In the genomic region with DNA sequence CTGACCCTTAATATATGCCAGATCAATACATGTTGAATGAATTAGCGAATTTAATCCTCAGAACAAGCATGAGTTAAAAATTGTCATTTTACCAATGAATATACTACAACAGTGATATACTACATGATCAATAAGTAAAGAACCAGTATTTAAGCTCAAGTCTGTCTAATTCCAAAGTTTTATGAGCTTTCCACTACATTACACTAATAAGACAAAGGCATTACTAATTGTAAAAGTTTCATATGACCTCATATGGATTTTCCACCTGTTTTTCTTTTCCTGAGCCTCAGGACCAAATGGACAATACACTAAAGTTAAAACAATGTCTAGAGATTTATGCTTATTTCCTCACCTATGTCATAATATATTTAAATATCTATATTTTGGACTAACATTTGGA, we compare ENCODE assay signal across 29 cellular contexts.
DNase-seq lines count a peak whose midpoint lies in the region; ATAC-seq, FAIRE-seq and TF ChIP-seq lines count a peak whose summit lies in the region.
"Had no signal": no experiment of that assay in that cellular context is flagged by ENCODE, and none has a peak within 500 bp of the region (broad histone marks: within the 10 kb centered on the region; RNA-seq: fewer than 3 reads in every experiment).

No MANE protein-coding gene starts in this region.

- no peaks in the 10 kb centered on the region for H4K20me1 ChIP-seq in astrocyte (ENCODE audit: insufficient read depth, low read length)

- H3K4me3 Mint-ChIP-seq in astrocyte (ENCODE audit: unreplicated experiment) = no peak overlapping the region
- H3K4me3 Mint-ChIP-seq in nephron = peak overlapping the region in 2 of 3 experiments; percentile 9 to 21
- H3K4me3 Mint-ChIP-seq: activated CD8-positive, alpha-beta memory T cell treated with anti-CD3 and anti-CD28 coated beads, Interleukin-2, amount 10 ng/mL, durations not matched to agents 7 days and 5 days; activated naive CD8-positive, alpha-beta T cell treated with anti-CD3 and anti-CD28 coated beads, Interleukin-2, amount 50 U/mL, for 24 hours; CD4-positive, alpha-beta T cell; central memory CD8-positive, alpha-beta T cell; naive B cell; stimulated activated effector memory CD8-positive, alpha-beta T cell treated with anti-CD3 and anti-CD28 coated beads, Interleukin-12 subunit alpha, Interleukin-12 subunit beta, amount 100 ng/mL, for 72 hours; T-helper 17 cell; type B pancreatic cell had no signal

- no peaks in the 10 kb centered on the region for H3K27me3 ChIP-seq in astrocyte (ENCODE audit: insufficient read depth, low read length)
- H3K27me3 ChIP-seq: esophagus muscularis mucosa, left lung had no signal

- peaks cover 43% of the 10 kb centered on the region for H3K4me1 ChIP-seq in astrocyte (ENCODE audit: insufficient read depth, low read length)
- H3K4me1 ChIP-seq in mucosa of descending colon (ENCODE audit: low read depth) = no peaks in the 10 kb centered on the region

- peak; percentile 20 for FAIRE-seq in astrocyte (lab: Jason Lieb, UNC)
- FAIRE-seq: A204.1, islet of Langerhans, TTC549 had no signal

- no peak for ATAC-seq in mucosa of descending colon
- ATAC-seq in HG02678 (IDR thresholded peaks at IDR 0.05; ENCODE audit: unreplicated experiment) = no peak
- ATAC-seq: activated CD8-positive, alpha-beta memory T cell treated with anti-CD3 and anti-CD28 coated beads, Interleukin-2, amount 10 ng/mL, durations not matched to agents 7 days and 5 days; activated naive CD8-positive, alpha-beta T cell treated with anti-CD3 and anti-CD28 coated beads, Interleukin-2, amount 50 U/mL, for 24 hours; left lung; stimulated activated effector memory CD8-positive, alpha-beta T cell treated with anti-CD3 and anti-CD28 coated beads, Interleukin-12 subunit alpha, Interleukin-12 subunit beta, amount 100 ng/mL, for 72 hours; T-helper 17 cell had no signal

- no peaks in the 10 kb centered on the region for H3K79me2 ChIP-seq in astrocyte (ENCODE audit: insufficient read depth, low read length)

- TF ChIP-seq CTCF in 22Rv1 (IDR thresholded peaks at IDR 0.05) = no peak
- no peak for TF ChIP-seq CTCF in astrocyte (IDR thresholded peaks at IDR 0.05; ENCODE audit: insufficient read depth, low read depth, low read length)
- TF ChIP-seq CTCF in nephron (IDR thresholded peaks at IDR 0.05; ENCODE audit: unreplicated experiment in 3 of 3) = no peak
- TF ChIP-seq CTCF in mucosa of descending colon (IDR thresholded peaks at IDR 0.05) = no peak

- peak overlapping the region; percentile 69 for H3K4me2 ChIP-seq in astrocyte (ENCODE audit: low read length)

- H3K9me3 Mint-ChIP-seq in astrocyte (ENCODE audit: unreplicated experiment) = no peaks in the 10 kb centered on the region
- no peaks in the 10 kb centered on the region for H3K9me3 Mint-ChIP-seq in nephron
- H3K9me3 Mint-ChIP-seq: activated naive CD8-positive, alpha-beta T cell treated with anti-CD3 and anti-CD28 coated beads, Interleukin-2, amount 50 U/mL, for 24 hours; CD4-positive, alpha-beta T cell; central memory CD8-positive, alpha-beta T cell; naive B cell; stimulated activated effector memory CD8-positive, alpha-beta T cell treated with anti-CD3 and anti-CD28 coated beads, Interleukin-12 subunit alpha, Interleukin-12 subunit beta, amount 100 ng/mL, for 72 hours; type B pancreatic cell had no signal

- H3K27ac ChIP-seq in 22Rv1 (peak overlapping the region; percentile 56), astrocyte (ENCODE audit: low read depth, low read length) (peak overlapping the region; percentile 73)
- H3K27ac ChIP-seq: esophagus muscularis mucosa, left lung had no signal

- no peaks in the 10 kb centered on the region for H3K36me3 Mint-ChIP-seq in astrocyte (ENCODE audit: low read depth, unreplicated experiment)
- H3K36me3 Mint-ChIP-seq in nephron (ENCODE audit: low read depth) = peaks cover 11% of the 10 kb centered on the region

- H3K27ac Mint-ChIP-seq in astrocyte (ENCODE audit: unreplicated experiment) (no peak overlapping the region), nephron (peak overlapping the region; percentile 82 to 91 (median 83))
- H3K27ac Mint-ChIP-seq: activated CD8-positive, alpha-beta memory T cell treated with anti-CD3 and anti-CD28 coated beads, Interleukin-2, amount 10 ng/mL, durations not matched to agents 7 days and 5 days; activated naive CD8-positive, alpha-beta T cell treated with anti-CD3 and anti-CD28 coated beads, Interleukin-2, amount 50 U/mL, for 24 hours; CD4-positive, alpha-beta T cell; naive B cell; stimulated activated effector memory CD8-positive, alpha-beta T cell treated with anti-CD3 and anti-CD28 coated beads, Interleukin-12 subunit alpha, Interleukin-12 subunit beta, amount 100 ng/mL, for 72 hours; T-helper 17 cell; type B pancreatic cell had no signal

- H3K36me3 ChIP-seq in astrocyte (ENCODE audit: insufficient read depth, low read length) (no peaks in the 10 kb centered on the region), mucosa of descending colon (ENCODE audit: low read depth) (no peaks in the 10 kb centered on the region)

- H3K9ac ChIP-seq in astrocyte (ENCODE audit: low read length) = peak overlapping the region; percentile 58

- DNase-seq in M059J (ENCODE audit: low read depth) (peak; percentile 9), astrocyte (ENCODE audit: low read depth) (no peak), mucosa of descending colon (no peak), NCI-H446 treated with DMSO at 0.1 percent for 48 hours (lab: John Stamatoyannopoulos, UW) (no peak)
- no peak for DNase-seq in stimulated activated naive CD4-positive, alpha-beta T cell (lab: John Stamatoyannopoulos, UW)
- DNase-seq: activated CD4-positive, alpha-beta T cell treated with anti-CD3 and anti-CD28 coated beads, Interleukin-2, amount 50 U/mL, for 4 hours; activated CD8-positive, alpha-beta memory T cell treated with anti-CD3 and anti-CD28 coated beads, Interleukin-2, amount 10 ng/mL, durations not matched to agents 7 days and 5 days; activated naive CD4-positive, alpha-beta T cell; activated naive CD8-positive, alpha-beta T cell treated with anti-CD3 and anti-CD28 coated beads, Interleukin-2, amount 50 U/mL, for 24 hours; activated T-cell treated with anti-CD3 and anti-CD28 coated beads, Interleukin-2, amount 50 U/mL, for 48 hours; CD4-positive, alpha-beta T cell; H7; Karpas-422; left lung; MV-4-11; naive B cell; NCI-H82; occipital lobe; T-helper 17 cell had no signal

- H3K4me3 ChIP-seq in astrocyte (ENCODE audit: insufficient read depth, low read depth, low read length) (peak overlapping the region; percentile 19), mucosa of descending colon (no peak overlapping the region)
- H3K4me3 ChIP-seq: esophagus muscularis mucosa, left lung had no signal

- H3K9me3 ChIP-seq in astrocyte (ENCODE audit: insufficient read depth, low read depth, low read length) = no peaks in the 10 kb centered on the region
- H3K9me3 ChIP-seq in mucosa of descending colon = no peaks in the 10 kb centered on the region
- H3K9me3 ChIP-seq: esophagus muscularis mucosa, left lung had no signal

- H2AFZ ChIP-seq in astrocyte (ENCODE audit: low read depth, low read length) = no peak overlapping the region

- H3K27me3 Mint-ChIP-seq in astrocyte (ENCODE audit: low read depth, unreplicated experiment) (no peaks in the 10 kb centered on the region), nephron (ENCODE audit: low read depth) (no peaks in the 10 kb centered on the region)
- H3K27me3 Mint-ChIP-seq: activated CD8-positive, alpha-beta memory T cell treated with anti-CD3 and anti-CD28 coated beads, Interleukin-2, amount 10 ng/mL, durations not matched to agents 7 days and 5 days; activated naive CD8-positive, alpha-beta T cell treated with anti-CD3 and anti-CD28 coated beads, Interleukin-2, amount 50 U/mL, for 24 hours; CD4-positive, alpha-beta T cell; central memory CD8-positive, alpha-beta T cell; naive B cell; T-helper 17 cell; type B pancreatic cell had no signal

- intact Hi-C loops in mucosa of descending colon (cut with DNase I, micrococcal nuclease) = no loop called here

- H3K4me1 Mint-ChIP-seq in astrocyte (ENCODE audit: low read depth, unreplicated experiment) (peaks cover 52% of the 10 kb centered on the region), nephron (peaks cover 83% of the 10 kb centered on the region)
- H3K4me1 Mint-ChIP-seq: naive B cell; stimulated activated effector memory CD8-positive, alpha-beta T cell treated with anti-CD3 and anti-CD28 coated beads, Interleukin-12 subunit alpha, Interleukin-12 subunit beta, amount 100 ng/mL, for 72 hours had no signal
